In genomic region chr7:152556013-152556412, GRCh38 we compare ENCODE assay signal across 25 cellular contexts.
"Had no signal": no experiment of that assay in that cellular context is flagged by ENCODE, and none has a peak within 500 bp of the region (broad histone marks: within the 10 kb centered on the region; RNA-seq: fewer than 3 reads in every experiment).

No MANE protein-coding gene starts in this region.

- H3K36me3 ChIP-seq: adrenal gland, SJCRH30 had no signal

- H3K27ac ChIP-seq: adrenal gland, SJCRH30, VCaP had no signal

- H3K9me3 ChIP-seq: adrenal gland, SJCRH30, SK-N-SH had no signal

- H3K9ac ChIP-seq: SK-N-SH had no signal

- H3K4me3 ChIP-seq: adrenal gland, SJCRH30 had no signal

- DNase-seq: activated CD4-positive, alpha-beta memory T cell treated with anti-CD3 and anti-CD28 coated beads, Interleukin-2, amount 10 ng/mL, durations not matched to agents 7 days and 5 days; activated CD4-positive, alpha-beta T cell treated with anti-CD3 and anti-CD28 coated beads for 36 hours; activated CD4-positive, alpha-beta T cell treated with anti-CD3 and anti-CD28 coated beads, Interleukin-2, amount 50 U/mL, for 1 hour; activated CD8-positive, alpha-beta memory T cell treated with anti-CD3 and anti-CD28 coated beads, Interleukin-2, amount 50 U/mL, for 4 hours; activated naive CD4-positive, alpha-beta T cell treated with anti-CD3 and anti-CD28 coated beads, Interleukin-2, amount 50 U/mL, for 16 hours; activated naive CD8-positive, alpha-beta T cell treated with anti-CD3 and anti-CD28 coated beads, Interleukin-2, amount 10 ng/mL, durations not matched to agents 7 days and 5 days; adrenal gland; anterior cingulate cortex; caudate nucleus; NCI-H1048; NCI-H146; NCI-H1930; NCI-H2171; NCI-H2227 treated with DMSO at 0.1 percent for 48 hours; NCI-H446 treated with DMSO at 0.1 percent for 48 hours; NCI-H524 treated with DMSO at 0.1 percent for 48 hours; NCI-H82; OCI-M1; RPMI8226; SJCRH30; SK-N-SH; T-helper 1 cell had no signal

- ATAC-seq: activated CD4-positive, alpha-beta T cell treated with anti-CD3 and anti-CD28 coated beads for 36 hours; Panc1; Right ventricle myocardium inferior had no signal

- H3K27me3 ChIP-seq: adrenal gland, SJCRH30 had no signal

- H3K4me1 ChIP-seq: adrenal gland, SJCRH30 had no signal
